In genomic region chr19:45147835-45148676, GRCh38 we compare ENCODE assay signal across 1 cellular context.
TF ChIP-seq lines count a peak whose summit lies in the region.

No MANE protein-coding gene starts in this region.

TF ChIP-seq in HepG2, 621 proteins besides CTCF, POLR2A, EP300 and RAD21:
- TF ChIP-seq RBM22 (optimal IDR thresholded peaks at IDR 0.05; ENCODE audit: low read length): peak; percentile 62
- no peak for TF ChIP-seq HNRNPK (IDR thresholded peaks at IDR 0.05; ENCODE audit: low read depth, low read length, poor library complexity, severe bottlenecking)
- peak; percentile 42; the same call in 1 of the 2 replicates for TF ChIP-seq ZNF770 (CRISPR knock-in tag; IDR thresholded peaks at IDR 0.05)
- TF ChIP-seq STAG1 (CRISPR knock-in tag; IDR thresholded peaks at IDR 0.05): peak; percentile 30
- no peak for TF ChIP-seq ASH2L (IDR thresholded peaks at IDR 0.05; ENCODE audit: insufficient read length, low read depth, low read length)
- peak; percentile 57 for TF ChIP-seq XRCC5 (optimal IDR thresholded peaks at IDR 0.05; ENCODE audit: low read length)
- TF ChIP-seq AGO2 (optimal IDR thresholded peaks at IDR 0.05; ENCODE audit: low read depth, low read length): peak; percentile 57
